8 cellular contexts compared by ENCODE assay signal in genomic region chr2:113173563-113174368, GRCh38. TPM values are rescaled to one million over a fixed set of nuclear protein-coding genes. Genes with fewer than 3 reads are reported as not detected.
DNase-seq lines count a peak whose midpoint lies in the region; ATAC-seq and TF ChIP-seq lines count a peak whose summit lies in the region.

Gene PSD4, plus strand, starts transcription at chr2:113173971. Its CDS starts 8,486 bp downstream, at chr2:113182457.

- CTCF ChIA-PET in HEK293T (lab: Yijun Ruan, JAX): interaction anchor here (0.6 to 2.3 kb wide), 5 partner anchors 9 to 36 kb away, joined by 3 to 16 read pairs (median 3); no protein-coding TSS in a partner anchor

- peaks cover 56 to 69% (median 57%) of the 10 kb centered on the region in 10 experiments for H3K4me1 ChIP-seq in BLaER1 treated with 17β-estradiol and CSF1 and Interleukin-3, amounts not matched to agents 10 nM and 100 nM
- H3K4me1 ChIP-seq in duodenal mucosa (ENCODE audit: control insufficient read depth in 1 of 2, insufficient read depth in 2 of 2, low read length in 2 of 2): peaks cover 40 to 41% of the 10 kb centered on the region in 2 donors
- H3K4me1 ChIP-seq in prostate gland (replicated peaks): no peaks in the 10 kb centered on the region

- H3K4me3 ChIP-seq in BLaER1 treated with 17β-estradiol and CSF1 and Interleukin-3, amounts not matched to agents 10 nM and 100 nM: peak within 1 kb of the TSS; percentile 54 to 80 (median 64)
- H3K4me3 ChIP-seq in duodenal mucosa (ENCODE audit: low read depth in 1 of 2, low read length in 2 of 2): peak within 1 kb of the TSS; percentile 69 to 72
- peak within 1 kb of the TSS in 1 of 2 donors; percentile 0 for H3K4me3 ChIP-seq in prostate gland

- TF ChIP-seq POLR2A in prostate gland (IDR thresholded peaks at IDR 0.05): no peak

- no peaks in the 10 kb centered on the region for H3K9me3 ChIP-seq in BLaER1 treated with 17β-estradiol and CSF1 and Interleukin-3, amounts not matched to agents 10 nM and 100 nM (replicated peaks in 1 of 11)
- H3K9me3 ChIP-seq in duodenal mucosa (ENCODE audit: control insufficient read depth in 1 of 2, low read length in 2 of 2): no peaks in the 10 kb centered on the region
- no peaks in the 10 kb centered on the region for H3K9me3 ChIP-seq in prostate gland

- peak; percentile 82 for DNase-seq in activated CD4-positive, CD25-positive, alpha-beta regulatory T cell treated with anti-CD3 and anti-CD28 coated beads, Interleukin-2, amount 50 U/mL, for 72 hours
- DNase-seq in prostate gland (ENCODE audit: low spot score): no peak
- no peak for DNase-seq in NCI-H2171 (lab: John Stamatoyannopoulos, UW)
- no peak for DNase-seq in HEK293T (ENCODE audit: extremely low spot score)

- no peak for TF ChIP-seq CTCF in prostate gland (IDR thresholded peaks at IDR 0.05)

- POLR2A ChIA-PET in HEK293T (lab: Yijun Ruan, JAX): interaction anchor here (1.1 to 2.7 kb wide), 4 partner anchors 10 to 25 kb away, joined by 4 to 7 read pairs (median 4); no protein-coding TSS in a partner anchor

- H3K36me3 ChIP-seq in BLaER1 treated with 17β-estradiol and CSF1 and Interleukin-3, amounts not matched to agents 10 nM and 100 nM: peaks cover 0 to 23% (median 0%) of the 10 kb centered on the region in 11 experiments; a peak in 8 of 22 replicates
- H3K36me3 ChIP-seq in duodenal mucosa (ENCODE audit: control insufficient read depth in 1 of 2, insufficient read depth in 2 of 2, low read length in 2 of 2) (no peaks in the 10 kb centered on the region), prostate gland (no peaks in the 10 kb centered on the region)

- peak within 1 kb of the TSS; percentile 71 to 82 (median 79) for H3K27ac ChIP-seq in BLaER1 treated with 17β-estradiol and CSF1 and Interleukin-3, amounts not matched to agents 10 nM and 100 nM
- H3K27ac ChIP-seq in duodenal mucosa (ENCODE audit: low read depth, low read length): no peak within 1 kb of the TSS
- H3K27ac ChIP-seq in prostate gland: no peak within 1 kb of the TSS

- ATAC-seq in GM19455 (IDR thresholded peaks at IDR 0.05; ENCODE audit: unreplicated experiment) (peak; percentile 84), HG03571 (IDR thresholded peaks at IDR 0.05; ENCODE audit: unreplicated experiment) (peak; percentile 70)

- peaks cover 0 to 39% (median 12%) of the 10 kb centered on the region in 11 experiments; a peak in 12 of 22 replicates for H4K20me1 ChIP-seq in BLaER1 treated with 17β-estradiol and CSF1 and Interleukin-3, amounts not matched to agents 10 nM and 100 nM

- H3K27me3 ChIP-seq in BLaER1 treated with 17β-estradiol and CSF1 and Interleukin-3, amounts not matched to agents 10 nM and 100 nM: no peaks in the 10 kb centered on the region
- H3K27me3 ChIP-seq in duodenal mucosa (ENCODE audit: control insufficient read depth in 1 of 2, insufficient read depth in 2 of 2, low read length in 2 of 2) (no peaks in the 10 kb centered on the region), prostate gland (replicated peaks; ENCODE audit: insufficient read depth) (no peaks in the 10 kb centered on the region)

- peak within 1 kb of the TSS; percentile 67 to 85 (median 76) for H3K9ac ChIP-seq in BLaER1 treated with 17β-estradiol and CSF1 and Interleukin-3, amounts not matched to agents 10 nM and 100 nM
- peak within 1 kb of the TSS in 1 of 2 donors; percentile 54 for H3K9ac ChIP-seq in duodenal mucosa (ENCODE audit: low read depth in 1 of 2, low read length in 2 of 2)

- 84% methylated on average over 14 of the region's 14 CpGs for WGBS in prostate gland

- intact Hi-C loops in prostate gland (cut with DNase I): no loop called here

- peak within 1 kb of the TSS; percentile 95 to 100 (median 98) for H3K4me2 ChIP-seq in BLaER1 treated with 17β-estradiol and CSF1 and Interleukin-3, amounts not matched to agents 10 nM and 100 nM

TF ChIP-seq in HEK293T, 16 proteins besides CTCF, POLR2A, EP300 and RAD21:
- TF ChIP-seq HDGF (IDR thresholded peaks at IDR 0.05; ENCODE audit: borderline replicate concordance) (no peak), ELF4 (IDR thresholded peaks at IDR 0.05) (no peak), TARDBP (IDR thresholded peaks at IDR 0.05) (no peak), SP1 (IDR thresholded peaks at IDR 0.05) (no peak)
- TF ChIP-seq, protein P1, sequence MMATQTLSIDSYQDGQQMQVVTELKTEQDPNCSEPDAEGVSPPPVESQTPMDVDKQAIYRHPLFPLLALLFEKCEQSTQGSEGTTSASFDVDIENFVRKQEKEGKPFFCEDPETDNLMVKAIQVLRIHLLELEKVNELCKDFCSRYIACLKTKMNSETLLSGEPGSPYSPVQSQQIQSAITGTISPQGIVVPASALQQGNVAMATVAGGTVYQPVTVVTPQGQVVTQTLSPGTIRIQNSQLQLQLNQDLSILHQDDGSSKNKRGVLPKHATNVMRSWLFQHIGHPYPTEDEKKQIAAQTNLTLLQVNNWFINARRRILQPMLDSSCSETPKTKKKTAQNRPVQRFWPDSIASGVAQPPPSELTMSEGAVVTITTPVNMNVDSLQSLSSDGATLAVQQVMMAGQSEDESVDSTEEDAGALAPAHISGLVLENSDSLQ (IDR thresholded peaks at IDR 0.05): no peak

RNA-seq across cellular contexts. Expression of gene PSD4, which starts in this region (rescaled TPM):
- 100 to 1,000 TPM; 139 to 221 TPM for total RNA-seq in prostate gland

Comparison
In these comparisons a context has a peak if more than half of its experiments do, and no peak if none do; other contexts are left out.
1. H3K27ac ChIP-seq: peak in BLaER1 treated with 17β-estradiol and CSF1 and Interleukin-3, amounts not matched to agents 10 nM and 100 nM (11 of 11); none in duodenal mucosa (single experiment) and prostate gland (0 of 2).